8 cellular contexts compared by ENCODE assay signal in genomic region chr18:55322176-55322735, GRCh38.
DNase-seq lines count a peak whose midpoint lies in the region; ATAC-seq and TF ChIP-seq lines count a peak whose summit lies in the region.

No MANE protein-coding gene starts in this region.

- TF ChIP-seq CTCF in neural crest cell (conservative IDR thresholded peaks at IDR 0.05) = no peak

- H3K27ac Mint-ChIP-seq in activated T-cell treated with anti-CD3 and anti-CD28 coated beads, Interleukin-2, amount 50 U/mL, for 72 hours = no peak overlapping the region
- peak overlapping the region; percentile 80 for H3K27ac Mint-ChIP-seq in neural crest cell (ENCODE audit: unreplicated experiment)

- H3K27me3 Mint-ChIP-seq in activated T-cell treated with anti-CD3 and anti-CD28 coated beads, Interleukin-2, amount 50 U/mL, for 72 hours (ENCODE audit: low read depth) = peaks cover 52% of the 10 kb centered on the region
- peaks cover 6% of the 10 kb centered on the region for H3K27me3 Mint-ChIP-seq in neural crest cell (ENCODE audit: low read depth)

- peak; percentile 66 for DNase-seq in AG08396 (ENCODE audit: low spot score)
- peak; percentile 44 for DNase-seq in NCI-H2029 treated with DMSO at 0.1 percent for 48 hours (lab: John Stamatoyannopoulos, UW)
- DNase-seq in activated T-cell treated with anti-CD3 and anti-CD28 coated beads, Interleukin-2, amount 50 U/mL, for 72 hours = peak in 1 of 2 donors; percentile 11
- peak; percentile 54 for DNase-seq in germinal center (ENCODE audit: low spot score)
- DNase-seq in neural crest cell (ENCODE audit: low read depth, low spot score) = peak; percentile 34
- no peak for DNase-seq in central memory CD4-positive, alpha-beta T cell

- H3K9me3 Mint-ChIP-seq in activated T-cell treated with anti-CD3 and anti-CD28 coated beads, Interleukin-2, amount 50 U/mL, for 72 hours = no peaks in the 10 kb centered on the region
- H3K9me3 Mint-ChIP-seq in neural crest cell = no peaks in the 10 kb centered on the region

- ATAC-seq in GM18511 (IDR thresholded peaks at IDR 0.05; ENCODE audit: unreplicated experiment) (peak; percentile 69), HG02943 (IDR thresholded peaks at IDR 0.05; ENCODE audit: low read depth, unreplicated experiment) (peak; percentile 52)
- peak; percentile 49 to 75 for ATAC-seq in activated T-cell treated with anti-CD3 and anti-CD28 coated beads, Interleukin-2, amount 50 U/mL, for 72 hours (replicated peaks in 1 of 2)

- H3K36me3 Mint-ChIP-seq in activated T-cell treated with anti-CD3 and anti-CD28 coated beads, Interleukin-2, amount 50 U/mL, for 72 hours (ENCODE audit: insufficient read depth in 2 of 2) = peaks cover 0 to 3% of the 10 kb centered on the region in 2 donors
- H3K36me3 Mint-ChIP-seq in neural crest cell (ENCODE audit: low read depth) = no peaks in the 10 kb centered on the region

- peak overlapping the region; percentile 66 to 83 for H3K4me3 Mint-ChIP-seq in activated T-cell treated with anti-CD3 and anti-CD28 coated beads, Interleukin-2, amount 50 U/mL, for 72 hours
- H3K4me3 Mint-ChIP-seq in neural crest cell = peak overlapping the region; percentile 90

- H3K4me1 Mint-ChIP-seq in activated T-cell treated with anti-CD3 and anti-CD28 coated beads, Interleukin-2, amount 50 U/mL, for 72 hours (ENCODE audit: low read depth) = peaks cover 10% of the 10 kb centered on the region
- H3K4me1 Mint-ChIP-seq in neural crest cell = peaks cover 48% of the 10 kb centered on the region
